ENCODE assay signal across 15 cellular contexts in the genomic region with DNA sequence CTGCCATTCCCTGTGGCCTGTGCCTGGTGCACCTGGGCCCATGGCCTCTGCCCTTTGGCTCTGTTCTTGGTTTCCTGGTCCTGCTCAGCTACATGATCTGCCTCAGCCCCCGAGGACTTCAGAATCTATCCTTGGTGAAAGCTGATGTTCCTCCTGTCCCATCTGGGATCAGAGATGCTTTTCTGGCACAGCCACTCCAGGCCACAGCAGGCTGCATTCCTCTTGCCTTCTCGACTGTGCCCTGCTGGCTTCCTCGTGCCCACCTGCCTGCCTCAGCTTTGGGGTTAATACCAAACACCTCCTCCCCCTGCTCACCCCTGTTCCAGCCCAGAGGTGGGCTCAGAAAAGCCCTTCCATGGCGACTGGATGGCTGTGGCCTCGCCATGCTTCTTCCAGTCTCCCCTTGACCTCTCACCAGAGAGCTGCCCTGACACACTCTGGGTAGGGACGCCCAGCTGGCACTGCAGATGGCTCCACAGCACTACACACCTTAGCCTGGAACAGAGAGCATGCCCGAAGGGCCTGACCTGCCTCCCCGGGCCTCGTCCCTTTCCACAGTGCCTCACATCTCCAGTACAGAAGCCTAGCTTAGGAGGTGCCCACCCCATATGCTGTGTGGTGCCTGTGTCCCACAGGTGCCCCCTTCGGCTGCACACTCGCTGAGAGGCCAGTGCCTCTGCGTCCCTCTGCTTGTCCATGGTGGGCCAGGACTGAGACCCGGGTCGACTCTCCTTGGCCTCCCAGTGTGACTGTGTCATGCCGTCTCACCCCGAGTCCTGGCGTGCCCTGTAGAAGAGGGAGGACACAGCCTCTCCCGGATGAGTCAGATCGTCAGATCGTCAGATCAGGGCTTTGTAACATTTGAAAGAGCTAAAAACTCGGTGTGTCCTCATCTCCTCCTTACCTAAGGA.
A peak's percentile ranks its signal among the peaks of the same experiment; 100 is the strongest.
DNase-seq lines count a peak whose midpoint lies in the region; ATAC-seq and TF ChIP-seq lines count a peak whose summit lies in the region.
"Had no signal": no experiment of that assay in that cellular context is flagged by ENCODE, and none has a peak within 500 bp of the region (broad histone marks: within the 10 kb centered on the region; RNA-seq: fewer than 3 reads in every experiment).

No MANE protein-coding gene starts in this region.

- POLR2A ChIA-PET in activated CD4-positive, alpha-beta memory T cell treated with anti-CD3 and anti-CD28 coated beads for 36 hours (lab: Charles Lee): interaction anchor here (1.0 kb wide), 1 partner anchor 8 kb away, joined by 3 read pairs; no protein-coding TSS in a partner anchor

- ATAC-seq in gastrocnemius medialis (no peak), GM18858 (IDR thresholded peaks at IDR 0.05; ENCODE audit: unreplicated experiment) (no peak)

- H3K79me2 ChIP-seq in smooth muscle cell (ENCODE audit: low read depth): no peaks in the 10 kb centered on the region

- peaks cover 25% of the 10 kb centered on the region for H4K20me1 ChIP-seq in smooth muscle cell (ENCODE audit: low read depth)

- no peaks in the 10 kb centered on the region for H3K4me1 Mint-ChIP-seq in activated naive CD4-positive, alpha-beta T cell treated with anti-CD3 and anti-CD28 coated beads for 36 hours (ENCODE audit: low read depth)
- H3K4me1 Mint-ChIP-seq in activated CD4-positive, alpha-beta memory T cell treated with anti-CD3 and anti-CD28 coated beads for 36 hours (ENCODE audit: low read depth): no peaks in the 10 kb centered on the region

- peaks cover 0 to 20% of the 10 kb centered on the region in 2 donors for H3K36me3 ChIP-seq in gastrocnemius medialis
- H3K36me3 ChIP-seq in smooth muscle cell (ENCODE audit: low read depth): no peaks in the 10 kb centered on the region

- WGBS in smooth muscle cell (ENCODE audit: low lambda C conversion rate): 90% methylated on average over 21 of the region's 21 CpGs

- in situ Hi-C loops in gastrocnemius medialis (cut with MboI; ENCODE audit: low sequenced_read_pairs in 4 of 4): loop anchor here in 2 of 4 donors (10.0 to 25.0 kb wide), 2 partner anchors 98 to 111 kb away; no protein-coding TSS in a partner anchor

- no peak overlapping the region for H3K4me3 ChIP-seq in gastrocnemius medialis
- no peak overlapping the region for H3K4me3 ChIP-seq in smooth muscle cell
- H3K4me3 ChIP-seq: transverse colon had no signal

- TF ChIP-seq CTCF in gastrocnemius medialis (IDR thresholded peaks at IDR 0.05 in 4 of 5, conservative IDR thresholded peaks at IDR 0.05 in 1 of 5) (no peak), smooth muscle cell (IDR thresholded peaks at IDR 0.05; ENCODE audit: borderline replicate concordance, insufficient read depth, poor library complexity, severe bottlenecking) (no peak)

- peak overlapping the region; percentile 41 for H3K27ac Mint-ChIP-seq in activated naive CD4-positive, alpha-beta T cell treated with anti-CD3 and anti-CD28 coated beads for 36 hours
- peak overlapping the region; percentile 29 for H3K27ac Mint-ChIP-seq in activated CD4-positive, alpha-beta memory T cell treated with anti-CD3 and anti-CD28 coated beads for 36 hours

- TF ChIP-seq POLR2A in erythroblast (IDR thresholded peaks at IDR 0.05; ENCODE audit: low read length): no peak
- no peak for TF ChIP-seq POLR2A in gastrocnemius medialis (IDR thresholded peaks at IDR 0.05)

- no peak overlapping the region for H3K4me3 Mint-ChIP-seq in activated naive CD4-positive, alpha-beta T cell treated with anti-CD3 and anti-CD28 coated beads for 36 hours
- H3K4me3 Mint-ChIP-seq in activated CD4-positive, alpha-beta memory T cell treated with anti-CD3 and anti-CD28 coated beads for 36 hours: no peak overlapping the region

- H3F3A ChIP-seq in smooth muscle cell (ENCODE audit: low read depth): no peaks in the 10 kb centered on the region

- DNase-seq in activated naive CD4-positive, alpha-beta T cell treated with anti-CD3 and anti-CD28 coated beads for 36 hours: no peak
- no peak for DNase-seq in activated naive CD4-positive, alpha-beta T cell treated with anti-CD3 and anti-CD28 coated beads, Interleukin-2, amount 50 U/mL, for 16 hours
- DNase-seq in activated CD4-positive, alpha-beta memory T cell treated with anti-CD3 and anti-CD28 coated beads for 36 hours: no peak
- peak; percentile 20 to 62 for DNase-seq in erythroblast (lab: John Stamatoyannopoulos, UW)
- no peak for DNase-seq in gastrocnemius medialis
- DNase-seq in SW480 (ENCODE audit: low spot score): no peak
- no peak for DNase-seq in smooth muscle cell (lab: John Stamatoyannopoulos, UW; ENCODE audit: unreplicated experiment)
- DNase-seq: activated CD4-positive, CD25-positive, alpha-beta regulatory T cell; hippocampal formation; NCI-H1105; NCI-H446; occipital lobe; stimulated activated CD4-positive, alpha-beta T cell treated with anti-CD3 and anti-CD28 coated beads, Interleukin-12 subunit alpha, Interleukin-12 subunit beta, amount 100 ng/mL, for 4 hours; transverse colon had no signal

- peaks cover 41% of the 10 kb centered on the region for H3K36me3 Mint-ChIP-seq in activated naive CD4-positive, alpha-beta T cell treated with anti-CD3 and anti-CD28 coated beads for 36 hours (ENCODE audit: low read depth)
- peaks cover 80% of the 10 kb centered on the region for H3K36me3 Mint-ChIP-seq in activated CD4-positive, alpha-beta memory T cell treated with anti-CD3 and anti-CD28 coated beads for 36 hours

- CTCF ChIA-PET in activated naive CD4-positive, alpha-beta T cell treated with anti-CD3 and anti-CD28 coated beads for 36 hours (lab: Charles Lee): interaction anchor here (1.2 kb wide), 1 partner anchor 110 kb away, joined by 3 read pairs; no protein-coding TSS in a partner anchor
- CTCF ChIA-PET in activated CD4-positive, alpha-beta memory T cell treated with anti-CD3 and anti-CD28 coated beads for 36 hours (lab: Charles Lee): interaction anchor here (1.1 kb wide), 1 partner anchor 109 kb away, joined by 3 read pairs; no protein-coding TSS in a partner anchor

- H3K4me2 ChIP-seq in smooth muscle cell: no peak overlapping the region

- H3K27me3 ChIP-seq in gastrocnemius medialis: no peaks in the 10 kb centered on the region
- no peaks in the 10 kb centered on the region for H3K27me3 ChIP-seq in smooth muscle cell (ENCODE audit: low read depth)
- H3K27me3 ChIP-seq: transverse colon had no signal

- intact Hi-C loops in activated naive CD4-positive, alpha-beta T cell treated with anti-CD3 and anti-CD28 coated beads for 36 hours (cut with micrococcal nuclease): no loop called here
- intact Hi-C loops in activated CD4-positive, alpha-beta memory T cell treated with anti-CD3 and anti-CD28 coated beads for 36 hours (cut with micrococcal nuclease): no loop called here
- intact Hi-C loops in gastrocnemius medialis (cut with DNase I; ENCODE audit: low total_unique reads): loop anchor here (5.0 to 10.0 kb wide), 3 partner anchors 108 to 618 kb away; no protein-coding TSS in a partner anchor

- no peak overlapping the region for H3K9ac ChIP-seq in smooth muscle cell (ENCODE audit: low read depth)

- no peaks in the 10 kb centered on the region for H3K27me3 Mint-ChIP-seq in activated naive CD4-positive, alpha-beta T cell treated with anti-CD3 and anti-CD28 coated beads for 36 hours (ENCODE audit: low read depth)
- H3K27me3 Mint-ChIP-seq in activated CD4-positive, alpha-beta memory T cell treated with anti-CD3 and anti-CD28 coated beads for 36 hours: no peaks in the 10 kb centered on the region

- H2AFZ ChIP-seq in smooth muscle cell (ENCODE audit: low read depth): no peak overlapping the region

- H3K4me1 ChIP-seq in gastrocnemius medialis (peaks cover 36 to 41% of the 10 kb centered on the region in 2 donors), smooth muscle cell (ENCODE audit: low read depth) (no peaks in the 10 kb centered on the region)
- H3K4me1 ChIP-seq: transverse colon had no signal

- no peaks in the 10 kb centered on the region for H3K9me3 Mint-ChIP-seq in activated naive CD4-positive, alpha-beta T cell treated with anti-CD3 and anti-CD28 coated beads for 36 hours
- H3K9me3 Mint-ChIP-seq in activated CD4-positive, alpha-beta memory T cell treated with anti-CD3 and anti-CD28 coated beads for 36 hours: no peaks in the 10 kb centered on the region

- H3K27ac ChIP-seq in gastrocnemius medialis: peak overlapping the region; percentile 46 to 88 (median 78)
- no peak overlapping the region for H3K27ac ChIP-seq in smooth muscle cell (ENCODE audit: low read depth)
- H3K27ac ChIP-seq: transverse colon had no signal

- H3K9me3 ChIP-seq in gastrocnemius medialis (no peaks in the 10 kb centered on the region), smooth muscle cell (replicated peaks; ENCODE audit: low read depth) (no peaks in the 10 kb centered on the region)
- H3K9me3 ChIP-seq: transverse colon had no signal

Comparison
In these comparisons a context has a peak if more than half of its experiments do, and no peak if none do; other contexts are left out.
1. DNase-seq: peak in erythroblast (2 of 2); none in activated naive CD4-positive, alpha-beta T cell treated with anti-CD3 and anti-CD28 coated beads for 36 hours (single experiment), activated naive CD4-positive, alpha-beta T cell treated with anti-CD3 and anti-CD28 coated beads, Interleukin-2, amount 50 U/mL, for 16 hours (single experiment), activated CD4-positive, alpha-beta memory T cell treated with anti-CD3 and anti-CD28 coated beads for 36 hours (single experiment), gastrocnemius medialis (0 of 2), SW480 (single experiment) and smooth muscle cell (single experiment).